ENCODE assay signal across 2 cellular contexts in genomic region chr12:93632383-93632782, GRCh38.
TF ChIP-seq lines count a peak whose summit lies in the region.

No MANE protein-coding gene starts in this region.

TF ChIP-seq in IMR-90, 13 proteins besides CTCF, POLR2A, EP300 and RAD21:
- no peak for TF ChIP-seq RFX5 (IDR thresholded peaks at IDR 0.05; ENCODE audit: low read depth, low read length)
- TF ChIP-seq FOS (IDR thresholded peaks at IDR 0.05; ENCODE audit: low read depth, low read length) = no peak
- TF ChIP-seq MAFK (IDR thresholded peaks at IDR 0.05; ENCODE audit: low read depth, low read length) = no peak
- no peak for TF ChIP-seq CEBPB (IDR thresholded peaks at IDR 0.05; ENCODE audit: low read depth, low read length)
- TF ChIP-seq MAZ (IDR thresholded peaks at IDR 0.05; ENCODE audit: borderline replicate concordance, low read depth, low read length) = no peak
- TF ChIP-seq ELK1 (IDR thresholded peaks at IDR 0.05; ENCODE audit: borderline replicate concordance, low read depth, low read length) = no peak
- no peak for TF ChIP-seq NFE2L2 (IDR thresholded peaks at IDR 0.05; ENCODE audit: low read depth, low read length)
- TF ChIP-seq USF2 (IDR thresholded peaks at IDR 0.05; ENCODE audit: low read depth, low read length) = no peak
- no peak for TF ChIP-seq RCOR1 (IDR thresholded peaks at IDR 0.05; ENCODE audit: insufficient replicate concordance, low read length)
- TF ChIP-seq BHLHE40 (IDR thresholded peaks at IDR 0.05; ENCODE audit: low read depth, low read length) = no peak
- no peak for TF ChIP-seq MXI1 (IDR thresholded peaks at IDR 0.05; ENCODE audit: borderline replicate concordance, low read depth, low read length)

TF ChIP-seq in K562, 482 proteins besides CTCF, POLR2A, EP300 and RAD21:
- TF ChIP-seq CBX3 (IDR thresholded peaks at IDR 0.05; ENCODE audit: borderline replicate concordance in 1 of 2, low read length in 2 of 2) (0 out of 3 replicates have a peak, but pooled peaks of 1 of the 2 experiments have one; percentile 31), FOXM1 (IDR thresholded peaks at IDR 0.05; ENCODE audit: low read depth) (no peak), FOXM1 (CRISPR knock-in tag; IDR thresholded peaks at IDR 0.05; ENCODE audit: low read depth) (no peak), TRIM28 (IDR thresholded peaks at IDR 0.05) (0 out of 2 replicates have a peak, but pooled peaks have one; percentile 44), ZNF766 (CRISPR knock-in tag; conservative IDR thresholded peaks at IDR 0.05) (0 out of 2 replicates have a peak, but pooled peaks have one; percentile 19), ZNF707 (CRISPR knock-in tag; conservative IDR thresholded peaks at IDR 0.05) (peak; percentile 92), ARNT (IDR thresholded peaks at IDR 0.05) (no peak)
